Comparison of ENCODE assay signal across 8 cellular contexts in the genomic region with DNA sequence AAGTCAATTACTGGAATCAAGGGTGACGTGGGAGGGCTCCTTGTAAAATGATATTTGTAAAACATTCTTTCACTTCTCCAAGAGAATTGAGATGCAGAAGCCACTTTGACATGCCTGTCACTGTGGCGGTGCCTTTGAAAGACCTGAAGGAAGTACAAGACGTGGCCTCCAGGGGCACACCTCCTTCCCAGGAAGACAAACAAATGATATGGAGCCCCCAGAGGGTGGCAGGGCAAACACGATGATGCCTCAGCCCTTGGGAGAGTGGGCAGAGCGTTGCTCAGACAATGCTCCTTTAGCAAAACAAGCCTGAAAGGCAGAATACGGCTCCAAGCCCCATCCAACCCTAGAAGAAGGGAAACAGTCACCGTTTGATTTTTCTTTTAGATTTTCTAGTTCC.
A peak's percentile ranks its signal among the peaks of the same experiment; 100 is the strongest.
DNase-seq lines count a peak whose midpoint lies in the region; ATAC-seq and TF ChIP-seq lines count a peak whose summit lies in the region.

No MANE protein-coding gene starts in this region.

- H3K9me3 ChIP-seq in iPS-18c (ENCODE audit: control insufficient read depth, insufficient read depth, low read length) = no peaks in the 10 kb centered on the region

- peak; percentile 67 for ATAC-seq in GM18502 (IDR thresholded peaks at IDR 0.05; ENCODE audit: poor library complexity, unreplicated experiment)
- ATAC-seq in HG03139 (IDR thresholded peaks at IDR 0.05; ENCODE audit: unreplicated experiment) = no peak
- no peak for ATAC-seq in HG02642 (IDR thresholded peaks at IDR 0.05; ENCODE audit: poor library complexity, unreplicated experiment)
- no peak for ATAC-seq in GM19455 (IDR thresholded peaks at IDR 0.05; ENCODE audit: unreplicated experiment)
- ATAC-seq in HG02870 (IDR thresholded peaks at IDR 0.05; ENCODE audit: unreplicated experiment) = no peak

- TF ChIP-seq CTCF in RWPE1 (conservative IDR thresholded peaks at IDR 0.05; ENCODE audit: low read depth) = no peak

- DNase-seq in ACHN (peak; percentile 69), RWPE1 (ENCODE audit: low spot score) (peak; percentile 18)

- POLR2A ChIA-PET in RWPE1 (lab: Yijun Ruan, JAX; ENCODE audit: low non-redundant PET) = no interaction called here

- peak overlapping the region; percentile 5; the same call in 1 of the 2 replicates for H3K4me3 ChIP-seq in iPS-18c (ENCODE audit: insufficient read depth, low read depth, low read length)

- peak overlapping the region; percentile 78 for H3K27ac ChIP-seq in RWPE1

- CTCF ChIA-PET in RWPE1 (lab: Yijun Ruan, JAX) = interaction anchor here (0.7 kb wide), 1 partner anchor 26 kb away, joined by 4 read pairs; no protein-coding TSS in a partner anchor

- in situ Hi-C loops in ACHN (cut with HindIII; ENCODE audit: low pct_ligation_motif_present, low pct_unique_long_range_greater_than_20kb, low sequenced_read_pairs) = no loop called here
